1 cellular context compared by ENCODE assay signal in the genomic region with DNA sequence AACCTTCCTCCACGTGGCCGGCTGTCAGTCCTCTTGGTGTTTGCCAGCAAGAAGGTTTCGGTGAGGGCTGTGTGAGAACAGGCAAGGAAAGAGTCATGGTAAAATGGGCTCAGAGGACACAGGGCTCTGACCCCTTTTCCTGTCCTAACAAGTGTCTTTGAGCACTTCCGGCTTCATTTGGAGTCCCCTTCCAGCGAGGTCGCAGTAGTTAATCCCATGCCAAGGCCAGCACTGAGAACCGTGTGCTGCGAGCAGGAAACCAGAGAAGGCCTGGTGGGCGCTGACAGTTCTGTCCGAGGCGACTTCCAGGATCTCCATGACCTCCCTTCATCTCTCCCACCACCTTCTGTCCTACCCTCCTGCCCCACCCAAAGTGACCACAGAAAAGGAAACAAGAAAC.
TF ChIP-seq lines count a peak whose summit lies in the region.

No MANE protein-coding gene starts in this region.

TF ChIP-seq in HepG2, 621 proteins besides CTCF, POLR2A, EP300 and RAD21 (continued from another document):
- TF ChIP-seq, protein P1, sequence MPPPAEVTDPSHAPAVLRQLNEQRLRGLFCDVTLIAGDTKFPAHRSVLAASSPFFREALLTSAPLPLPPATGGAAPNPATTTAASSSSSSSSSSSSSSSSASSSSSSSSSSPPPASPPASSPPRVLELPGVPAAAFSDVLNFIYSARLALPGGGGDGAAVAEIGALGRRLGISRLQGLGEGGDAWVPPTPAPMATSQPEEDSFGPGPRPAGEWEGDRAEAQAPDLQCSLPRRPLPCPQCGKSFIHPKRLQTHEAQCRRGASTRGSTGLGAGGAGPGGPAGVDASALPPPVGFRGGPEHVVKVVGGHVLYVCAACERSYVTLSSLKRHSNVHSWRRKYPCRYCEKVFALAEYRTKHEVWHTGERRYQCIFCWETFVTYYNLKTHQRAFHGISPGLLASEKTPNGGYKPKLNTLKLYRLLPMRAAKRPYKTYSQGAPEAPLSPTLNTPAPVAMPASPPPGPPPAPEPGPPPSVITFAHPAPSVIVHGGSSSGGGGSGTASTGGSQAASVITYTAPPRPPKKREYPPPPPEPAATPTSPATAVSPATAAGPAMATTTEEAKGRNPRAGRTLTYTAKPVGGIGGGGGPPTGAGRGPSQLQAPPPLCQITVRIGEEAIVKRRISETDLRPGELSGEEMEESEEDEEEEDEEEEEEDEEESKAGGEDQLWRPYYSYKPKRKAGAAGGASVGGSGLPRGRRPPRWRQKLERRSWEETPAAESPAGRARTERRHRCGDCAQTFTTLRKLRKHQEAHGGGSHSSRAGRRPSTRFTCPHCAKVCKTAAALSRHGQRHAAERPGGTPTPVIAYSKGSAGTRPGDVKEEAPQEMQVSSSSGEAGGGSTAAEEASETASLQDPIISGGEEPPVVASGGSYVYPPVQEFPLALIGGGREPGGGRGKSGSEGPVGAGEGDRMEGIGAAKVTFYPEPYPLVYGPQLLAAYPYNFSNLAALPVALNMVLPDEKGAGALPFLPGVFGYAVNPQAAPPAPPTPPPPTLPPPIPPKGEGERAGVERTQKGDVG (CRISPR knock-in tag; IDR thresholded peaks at IDR 0.05; ENCODE audit: borderline replicate concordance): peak; percentile 28; the same call in 1 of the 2 replicates
- TF ChIP-seq, protein P2, sequence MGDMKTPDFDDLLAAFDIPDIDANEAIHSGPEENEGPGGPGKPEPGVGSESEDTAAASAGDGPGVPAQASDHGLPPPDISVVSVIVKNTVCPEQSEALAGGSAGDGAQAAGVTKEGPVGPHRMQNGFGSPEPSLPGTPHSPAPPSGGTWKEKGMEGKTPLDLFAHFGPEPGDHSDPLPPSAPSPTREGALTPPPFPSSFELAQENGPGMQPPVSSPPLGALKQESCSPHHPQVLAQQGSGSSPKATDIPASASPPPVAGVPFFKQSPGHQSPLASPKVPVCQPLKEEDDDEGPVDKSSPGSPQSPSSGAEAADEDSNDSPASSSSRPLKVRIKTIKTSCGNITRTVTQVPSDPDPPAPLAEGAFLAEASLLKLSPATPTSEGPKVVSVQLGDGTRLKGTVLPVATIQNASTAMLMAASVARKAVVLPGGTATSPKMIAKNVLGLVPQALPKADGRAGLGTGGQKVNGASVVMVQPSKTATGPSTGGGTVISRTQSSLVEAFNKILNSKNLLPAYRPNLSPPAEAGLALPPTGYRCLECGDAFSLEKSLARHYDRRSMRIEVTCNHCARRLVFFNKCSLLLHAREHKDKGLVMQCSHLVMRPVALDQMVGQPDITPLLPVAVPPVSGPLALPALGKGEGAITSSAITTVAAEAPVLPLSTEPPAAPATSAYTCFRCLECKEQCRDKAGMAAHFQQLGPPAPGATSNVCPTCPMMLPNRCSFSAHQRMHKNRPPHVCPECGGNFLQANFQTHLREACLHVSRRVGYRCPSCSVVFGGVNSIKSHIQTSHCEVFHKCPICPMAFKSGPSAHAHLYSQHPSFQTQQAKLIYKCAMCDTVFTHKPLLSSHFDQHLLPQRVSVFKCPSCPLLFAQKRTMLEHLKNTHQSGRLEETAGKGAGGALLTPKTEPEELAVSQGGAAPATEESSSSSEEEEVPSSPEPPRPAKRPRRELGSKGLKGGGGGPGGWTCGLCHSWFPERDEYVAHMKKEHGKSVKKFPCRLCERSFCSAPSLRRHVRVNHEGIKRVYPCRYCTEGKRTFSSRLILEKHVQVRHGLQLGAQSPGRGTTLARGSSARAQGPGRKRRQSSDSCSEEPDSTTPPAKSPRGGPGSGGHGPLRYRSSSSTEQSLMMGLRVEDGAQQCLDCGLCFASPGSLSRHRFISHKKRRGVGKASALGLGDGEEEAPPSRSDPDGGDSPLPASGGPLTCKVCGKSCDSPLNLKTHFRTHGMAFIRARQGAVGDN (CRISPR knock-in tag; IDR thresholded peaks at IDR 0.05): peak; percentile 79
- TF ChIP-seq DNMT3B (CRISPR knock-in tag; conservative IDR thresholded peaks at IDR 0.05) (0 out of 2 replicates have a peak, but pooled peaks have one; percentile 23), PITX1 (CRISPR knock-in tag; IDR thresholded peaks at IDR 0.05) (peak; percentile 27; the same call in 1 of the 2 replicates), ZFY (CRISPR knock-in tag; IDR thresholded peaks at IDR 0.05) (peak; percentile 31), ZNF343 (CRISPR knock-in tag; IDR thresholded peaks at IDR 0.05) (no peak), MED1 (CRISPR knock-in tag; IDR thresholded peaks at IDR 0.05) (peak; percentile 25; the same call in 1 of the 2 replicates), SPEN (CRISPR knock-in tag; IDR thresholded peaks at IDR 0.05; ENCODE audit: low read depth) (no peak), SAFB2 (CRISPR knock-in tag; IDR thresholded peaks at IDR 0.05; ENCODE audit: borderline replicate concordance, low read depth) (no peak)
TF ChIP-seq in HepG2: peak in this region for 10.
